ENCODE assay signal across 1 cellular context in genomic region chr6:118776607-118777549, GRCh38.
TF ChIP-seq lines count a peak whose summit lies in the region.

No MANE protein-coding gene starts in this region.

TF ChIP-seq in K562, 482 proteins besides CTCF, POLR2A, EP300 and RAD21 (continued from another document):
- TF ChIP-seq, protein P1, sequence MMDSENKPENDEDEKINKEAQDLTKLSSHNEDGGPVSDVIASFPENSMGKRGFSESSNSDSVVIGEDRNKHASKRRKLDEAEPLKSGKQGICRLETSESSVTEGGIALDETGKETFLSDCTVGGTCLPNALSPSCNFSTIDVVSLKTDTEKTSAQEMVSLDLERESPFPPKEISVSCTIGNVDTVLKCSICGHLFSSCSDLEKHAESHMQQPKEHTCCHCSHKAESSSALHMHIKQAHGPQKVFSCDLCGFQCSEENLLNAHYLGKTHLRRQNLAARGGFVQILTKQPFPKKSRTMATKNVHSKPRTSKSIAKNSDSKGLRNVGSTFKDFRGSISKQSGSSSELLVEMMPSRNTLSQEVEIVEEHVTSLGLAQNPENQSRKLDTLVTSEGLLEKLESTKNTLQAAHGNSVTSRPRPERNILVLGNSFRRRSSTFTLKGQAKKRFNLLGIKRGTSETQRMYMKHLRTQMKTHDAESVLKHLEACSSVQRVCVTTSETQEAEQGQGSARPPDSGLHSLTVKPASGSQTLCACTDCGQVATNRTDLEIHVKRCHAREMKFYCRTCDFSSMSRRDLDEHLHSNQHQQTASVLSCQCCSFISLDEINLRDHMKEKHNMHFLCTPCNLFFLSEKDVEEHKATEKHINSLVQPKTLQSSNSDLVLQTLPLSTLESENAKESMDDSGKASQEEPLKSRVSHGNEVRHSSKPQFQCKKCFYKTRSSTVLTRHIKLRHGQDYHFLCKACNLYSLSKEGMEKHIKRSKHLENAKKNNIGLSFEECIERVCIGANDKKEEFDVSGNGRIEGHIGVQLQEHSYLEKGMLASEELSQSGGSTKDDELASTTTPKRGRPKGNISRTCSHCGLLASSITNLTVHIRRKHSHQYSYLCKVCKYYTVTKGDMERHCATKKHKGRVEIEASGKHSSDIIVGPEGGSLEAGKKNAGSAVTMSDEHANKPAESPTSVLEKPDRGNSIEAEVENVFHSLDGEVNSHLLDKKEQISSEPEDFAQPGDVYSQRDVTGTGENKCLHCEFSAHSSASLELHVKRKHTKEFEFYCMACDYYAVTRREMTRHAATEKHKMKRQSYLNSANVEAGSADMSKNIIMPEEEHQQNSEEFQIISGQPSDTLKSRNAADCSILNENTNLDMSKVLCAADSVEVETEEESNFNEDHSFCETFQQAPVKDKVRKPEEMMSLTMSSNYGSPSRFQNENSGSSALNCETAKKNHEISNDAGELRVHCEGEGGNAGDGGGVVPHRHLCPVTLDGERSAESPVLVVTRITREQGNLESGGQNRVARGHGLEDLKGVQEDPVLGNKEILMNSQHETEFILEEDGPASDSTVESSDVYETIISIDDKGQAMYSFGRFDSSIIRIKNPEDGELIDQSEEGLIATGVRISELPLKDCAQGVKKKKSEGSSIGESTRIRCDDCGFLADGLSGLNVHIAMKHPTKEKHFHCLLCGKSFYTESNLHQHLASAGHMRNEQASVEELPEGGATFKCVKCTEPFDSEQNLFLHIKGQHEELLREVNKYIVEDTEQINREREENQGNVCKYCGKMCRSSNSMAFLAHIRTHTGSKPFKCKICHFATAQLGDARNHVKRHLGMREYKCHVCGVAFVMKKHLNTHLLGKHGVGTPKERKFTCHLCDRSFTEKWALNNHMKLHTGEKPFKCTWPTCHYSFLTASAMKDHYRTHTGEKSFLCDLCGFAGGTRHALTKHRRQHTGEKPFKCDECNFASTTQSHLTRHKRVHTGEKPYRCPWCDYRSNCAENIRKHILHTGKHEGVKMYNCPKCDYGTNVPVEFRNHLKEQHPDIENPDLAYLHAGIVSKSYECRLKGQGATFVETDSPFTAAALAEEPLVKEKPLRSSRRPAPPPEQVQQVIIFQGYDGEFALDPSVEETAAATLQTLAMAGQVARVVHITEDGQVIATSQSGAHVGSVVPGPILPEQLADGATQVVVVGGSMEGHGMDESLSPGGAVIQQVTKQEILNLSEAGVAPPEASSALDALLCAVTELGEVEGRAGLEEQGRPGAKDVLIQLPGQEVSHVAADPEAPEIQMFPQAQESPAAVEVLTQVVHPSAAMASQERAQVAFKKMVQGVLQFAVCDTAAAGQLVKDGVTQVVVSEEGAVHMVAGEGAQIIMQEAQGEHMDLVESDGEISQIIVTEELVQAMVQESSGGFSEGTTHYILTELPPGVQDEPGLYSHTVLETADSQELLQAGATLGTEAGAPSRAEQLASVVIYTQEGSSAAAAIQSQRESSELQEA (IDR thresholded peaks at IDR 0.05; ENCODE audit: low read depth): no peak
- no peak for TF ChIP-seq TAL1 (IDR thresholded peaks at IDR 0.05)
- no peak for TF ChIP-seq ZKSCAN3 (CRISPR knock-in tag; IDR thresholded peaks at IDR 0.05)
- no peak for TF ChIP-seq ZBTB17 (CRISPR knock-in tag; IDR thresholded peaks at IDR 0.05)
- TF ChIP-seq SMAD2 (IDR thresholded peaks at IDR 0.05; ENCODE audit: low read depth, low read length): no peak
- TF ChIP-seq SETDB1 (IDR thresholded peaks at IDR 0.05; ENCODE audit: low read length): no peak
- TF ChIP-seq SMC3 (conservative IDR thresholded peaks at IDR 0.05; ENCODE audit: insufficient read depth, low read depth, low read length): peak; percentile 78
- TF ChIP-seq DEAF1 (CRISPR knock-in tag; IDR thresholded peaks at IDR 0.05): peak; percentile 57; the same call in 1 of the 2 replicates
- no peak for TF ChIP-seq CCAR2 (IDR thresholded peaks at IDR 0.05; ENCODE audit: low read depth, low read length)
- no peak for TF ChIP-seq ELF1 (tag; IDR thresholded peaks at IDR 0.05)
- TF ChIP-seq SRSF7 (optimal IDR thresholded peaks at IDR 0.05; ENCODE audit: low read depth, low read length): no peak
- TF ChIP-seq, protein P2, sequence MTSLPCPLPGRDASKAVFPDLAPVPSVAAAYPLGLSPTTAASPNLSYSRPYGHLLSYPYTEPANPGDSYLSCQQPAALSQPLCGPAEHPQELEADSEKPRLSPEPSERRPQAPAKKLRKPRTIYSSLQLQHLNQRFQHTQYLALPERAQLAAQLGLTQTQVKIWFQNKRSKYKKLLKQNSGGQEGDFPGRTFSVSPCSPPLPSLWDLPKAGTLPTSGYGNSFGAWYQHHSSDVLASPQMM (CRISPR knock-in tag; IDR thresholded peaks at IDR 0.05): no peak
- no peak for TF ChIP-seq BACH1 (tag; IDR thresholded peaks at IDR 0.05)
- no peak for TF ChIP-seq ZNF140 (CRISPR knock-in tag; IDR thresholded peaks at IDR 0.05)
- TF ChIP-seq RBM14 (IDR thresholded peaks at IDR 0.05; ENCODE audit: borderline replicate concordance, insufficient read depth, low read depth, low read length): no peak
- no peak for TF ChIP-seq TSHZ1 (CRISPR knock-in tag; IDR thresholded peaks at IDR 0.05)
- no peak for TF ChIP-seq POU5F1 (IDR thresholded peaks at IDR 0.05; ENCODE audit: borderline replicate concordance, low read depth, low read length, partially characterized antibody)
- no peak for TF ChIP-seq ZNF134 (CRISPR knock-in tag; conservative IDR thresholded peaks at IDR 0.05)
- 0 out of 2 replicates have a peak, but pooled peaks have one; percentile 37 for TF ChIP-seq NFIC (IDR thresholded peaks at IDR 0.05)
- TF ChIP-seq CC2D1A (IDR thresholded peaks at IDR 0.05): no peak
- no peak for TF ChIP-seq ZNF77 (CRISPR knock-in tag; IDR thresholded peaks at IDR 0.05)
- TF ChIP-seq, protein P3, sequence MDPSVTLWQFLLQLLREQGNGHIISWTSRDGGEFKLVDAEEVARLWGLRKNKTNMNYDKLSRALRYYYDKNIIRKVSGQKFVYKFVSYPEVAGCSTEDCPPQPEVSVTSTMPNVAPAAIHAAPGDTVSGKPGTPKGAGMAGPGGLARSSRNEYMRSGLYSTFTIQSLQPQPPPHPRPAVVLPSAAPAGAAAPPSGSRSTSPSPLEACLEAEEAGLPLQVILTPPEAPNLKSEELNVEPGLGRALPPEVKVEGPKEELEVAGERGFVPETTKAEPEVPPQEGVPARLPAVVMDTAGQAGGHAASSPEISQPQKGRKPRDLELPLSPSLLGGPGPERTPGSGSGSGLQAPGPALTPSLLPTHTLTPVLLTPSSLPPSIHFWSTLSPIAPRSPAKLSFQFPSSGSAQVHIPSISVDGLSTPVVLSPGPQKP (CRISPR knock-in tag; IDR thresholded peaks at IDR 0.05): no peak
- no peak for TF ChIP-seq THRAP3 (IDR thresholded peaks at IDR 0.05; ENCODE audit: borderline replicate concordance)
